In genomic region chr14:22213110-22213509, GRCh38 we compare ENCODE assay signal across 28 cellular contexts.
DNase-seq lines count a peak whose midpoint lies in the region; ATAC-seq and TF ChIP-seq lines count a peak whose summit lies in the region.
"Had no signal": no experiment of that assay in that cellular context is flagged by ENCODE, and none has a peak within 500 bp of the region (broad histone marks: within the 10 kb centered on the region; RNA-seq: fewer than 3 reads in every experiment).

No MANE protein-coding gene starts in this region.

- H3K36me3 ChIP-seq in breast epithelium (no peaks in the 10 kb centered on the region), hepatocyte (replicated peaks; ENCODE audit: insufficient read depth, low read depth) (no peaks in the 10 kb centered on the region), suprapubic skin (no peaks in the 10 kb centered on the region)
- H3K36me3 ChIP-seq: neutrophil, sigmoid colon had no signal

- no peaks in the 10 kb centered on the region for H3K27me3 Mint-ChIP-seq in MCF 10A (ENCODE audit: insufficient read depth, unreplicated experiment)
- H3K27me3 Mint-ChIP-seq: CD8-positive, alpha-beta memory T cell had no signal

- H3K79me2 ChIP-seq in hepatocyte = no peaks in the 10 kb centered on the region

- POLR2A ChIA-PET in MCF 10A (lab: Yijun Ruan, JAX) = interaction anchor here (0.7 kb wide), 2 partner anchors 9 to 995 kb away, joined by 3 to 4 read pairs; no protein-coding TSS in a partner anchor

- H3K9me2 ChIP-seq in hepatocyte (replicated peaks; ENCODE audit: insufficient read depth) = no peaks in the 10 kb centered on the region

- H3K4me3 Mint-ChIP-seq in MCF 10A (ENCODE audit: unreplicated experiment) = no peak overlapping the region
- H3K4me3 Mint-ChIP-seq: activated naive CD4-positive, alpha-beta T cell treated with anti-CD3 and anti-CD28 coated beads for 36 hours; activated T-cell treated with anti-CD3 and anti-CD28 coated beads, Interleukin-2, amount 50 U/mL, for 4 hours; CD8-positive, alpha-beta memory T cell had no signal

- H3K27ac ChIP-seq in breast epithelium = no peak overlapping the region
- H3K27ac ChIP-seq in hepatocyte = no peak overlapping the region
- no peak overlapping the region for H3K27ac ChIP-seq in suprapubic skin
- H3K27ac ChIP-seq: A549, neutrophil, sigmoid colon, testis had no signal

- H3K4me1 Mint-ChIP-seq in MCF 10A (ENCODE audit: insufficient read depth, unreplicated experiment) = peaks cover 7% of the 10 kb centered on the region
- H3K4me1 Mint-ChIP-seq: CD8-positive, alpha-beta memory T cell had no signal

- intact Hi-C loops in MCF 10A (cut with micrococcal nuclease) (no loop called here), breast epithelium (cut with DNase I; ENCODE audit: low total_unique reads) (no loop called here)

- no peak overlapping the region for H3K27ac Mint-ChIP-seq in MCF 10A (ENCODE audit: low read depth, unreplicated experiment)
- H3K27ac Mint-ChIP-seq: activated naive CD4-positive, alpha-beta T cell treated with anti-CD3 and anti-CD28 coated beads for 36 hours; CD8-positive, alpha-beta memory T cell; progenitor cell of endocrine pancreas had no signal

- no peak overlapping the region for H2AFZ ChIP-seq in hepatocyte

- no peaks in the 10 kb centered on the region for H3K36me3 Mint-ChIP-seq in MCF 10A (ENCODE audit: insufficient read depth, unreplicated experiment)
- H3K36me3 Mint-ChIP-seq: CD8-positive, alpha-beta memory T cell had no signal

- TF ChIP-seq EP300 in suprapubic skin (IDR thresholded peaks at IDR 0.05) = no peak

- no peak for TF ChIP-seq CTCF in MCF 10A (IDR thresholded peaks at IDR 0.05; ENCODE audit: unreplicated experiment)
- no peak for TF ChIP-seq CTCF in breast epithelium (IDR thresholded peaks at IDR 0.05)
- no peak for TF ChIP-seq CTCF in fibroblast of pulmonary artery (IDR thresholded peaks at IDR 0.05; ENCODE audit: low read length, missing control alignments)
- no peak for TF ChIP-seq CTCF in hepatocyte (IDR thresholded peaks at IDR 0.05; ENCODE audit: poor library complexity)
- no peak for TF ChIP-seq CTCF in suprapubic skin (IDR thresholded peaks at IDR 0.05)

- no TSS peak for BruUV-seq in MCF 10A (replicated peaks; lab: Mats Ljungman, UMichigan)

- peak; percentile 58 for DNase-seq in MCF 10A (ENCODE audit: unreplicated experiment)
- no peak for DNase-seq in breast epithelium (ENCODE audit: low spot score in 2 of 2)
- DNase-seq in OCI-M1 (lab: John Stamatoyannopoulos, UW) = peak; percentile 6
- peak; percentile 13 for DNase-seq in fibroblast of pulmonary artery (ENCODE audit: low read depth)
- no peak for DNase-seq in hepatocyte (ENCODE audit: low spot score)
- DNase-seq in DMS79 (lab: John Stamatoyannopoulos, UW) = no peak
- DNase-seq in suprapubic skin (ENCODE audit: low spot score in 2 of 2) = no peak
- DNase-seq: activated CD4-positive, alpha-beta T cell treated with anti-CD3 and anti-CD28 coated beads, Interleukin-2, amount 50 U/mL, for 1 hour; activated naive CD4-positive, alpha-beta T cell treated with anti-CD3 and anti-CD28 coated beads for 36 hours; activated T-cell treated with anti-CD3 and anti-CD28 coated beads, Interleukin-2, amount 50 U/mL, for 4 hours; amygdala; CD8-positive, alpha-beta memory T cell; DMS 273 treated with DMSO at 0.1 percent for 48 hours; effector CD8-positive, alpha-beta T cell; erythroblast; foreskin melanocyte; NCI-H1105 treated with DMSO at 0.1 percent for 48 hours; NCI-H2029; NCI-H2227 treated with DMSO at 0.1 percent for 48 hours; NCI-H748 treated with DMSO at 0.1 percent for 48 hours; Right ventricle myocardium superior; sigmoid colon; stimulated activated naive CD4-positive, alpha-beta T cell; testis had no signal

- TF ChIP-seq POLR2A in breast epithelium (IDR thresholded peaks at IDR 0.05) (no peak), suprapubic skin (IDR thresholded peaks at IDR 0.05) (no peak)

- no peaks in the 10 kb centered on the region for H4K20me1 ChIP-seq in hepatocyte (ENCODE audit: insufficient read depth, poor library complexity, severe bottlenecking)

- H3K27me3 ChIP-seq in breast epithelium (no peaks in the 10 kb centered on the region), hepatocyte (no peaks in the 10 kb centered on the region), suprapubic skin (no peaks in the 10 kb centered on the region)
- H3K27me3 ChIP-seq: neutrophil, sigmoid colon, testis had no signal

- peaks cover 9% of the 10 kb centered on the region for H3K9me3 Mint-ChIP-seq in MCF 10A (ENCODE audit: unreplicated experiment)
- H3K9me3 Mint-ChIP-seq: activated naive CD4-positive, alpha-beta T cell treated with anti-CD3 and anti-CD28 coated beads for 36 hours; activated T-cell treated with anti-CD3 and anti-CD28 coated beads, Interleukin-2, amount 50 U/mL, for 4 hours; CD8-positive, alpha-beta memory T cell had no signal

- 66% methylated on average over 3 of the region's 3 CpGs for WGBS in hepatocyte (ENCODE audit: low lambda C conversion rate, missing lambda C conversion rate)
- WGBS in suprapubic skin = 44% methylated on average over 3 of the region's 3 CpGs

- CTCF ChIA-PET in MCF 10A (lab: Yijun Ruan, JAX) = interaction anchor here (1.0 to 3.5 kb wide), 3 partner anchors 10 to 81 kb away, joined by 3 to 20 read pairs (median 9); no protein-coding TSS in a partner anchor

- ATAC-seq in HG03135 (IDR thresholded peaks at IDR 0.05; ENCODE audit: unreplicated experiment) = no peak
- ATAC-seq: A549; activated T-cell treated with anti-CD3 and anti-CD28 coated beads, Interleukin-2, amount 50 U/mL, for 4 hours had no signal

- H3K4me3 ChIP-seq in breast epithelium (no peak overlapping the region), fibroblast of pulmonary artery (replicated peaks; ENCODE audit: low read depth, low read length) (no peak overlapping the region), hepatocyte (no peak overlapping the region), suprapubic skin (no peak overlapping the region)
- H3K4me3 ChIP-seq: A549, sigmoid colon, testis had no signal

- H3K4me1 ChIP-seq in breast epithelium = no peaks in the 10 kb centered on the region
- peaks cover 8% of the 10 kb centered on the region for H3K4me1 ChIP-seq in hepatocyte (ENCODE audit: insufficient read depth)
- H3K4me1 ChIP-seq in suprapubic skin = no peaks in the 10 kb centered on the region
- H3K4me1 ChIP-seq: A549, sigmoid colon, testis had no signal

- H3K9me3 ChIP-seq in breast epithelium (no peaks in the 10 kb centered on the region), hepatocyte (ENCODE audit: low read depth) (no peaks in the 10 kb centered on the region), suprapubic skin (no peaks in the 10 kb centered on the region)
- H3K9me3 ChIP-seq: A549, neutrophil, sigmoid colon, testis had no signal

- H3K4me2 ChIP-seq in hepatocyte = no peak overlapping the region
- H3K4me2 ChIP-seq: A549 had no signal

Comparison
In these comparisons a context has a peak if more than half of its experiments do, and no peak if none do; other contexts are left out.
1. DNase-seq: peak in MCF 10A (single experiment), OCI-M1 (single experiment) and fibroblast of pulmonary artery (single experiment); none in breast epithelium (0 of 2), hepatocyte (single experiment), DMS79 (single experiment) and suprapubic skin (0 of 2).